ENCODE assay signal across 8 cellular contexts in genomic region chr19:1652471-1653299, GRCh38. TPM values are rescaled to one million over a fixed set of nuclear protein-coding genes. Genes with fewer than 3 reads are reported as not detected.
DNase-seq lines count a peak whose midpoint lies in the region; ATAC-seq and TF ChIP-seq lines count a peak whose summit lies in the region.

Gene TCF3, minus strand, starts transcription at chr19:1652615. Its CDS starts 2,367 bp downstream, at chr19:1650248.

- no peak for TF ChIP-seq RAD21 in Ishikawa (IDR thresholded peaks at IDR 0.05; ENCODE audit: low read depth)

- H3F3A ChIP-seq in PC-3 (ENCODE audit: low read length, unreplicated experiment) = no peaks in the 10 kb centered on the region

- peak; percentile 88 for DNase-seq in DMS114 treated with DMSO at 0.1 percent for 48 hours (lab: John Stamatoyannopoulos, UW; ENCODE audit: unreplicated experiment)
- peak; percentile 96 for DNase-seq in PC-3
- peak; percentile 99 for DNase-seq in activated T-cell treated with anti-CD3 and anti-CD28 coated beads for 48 hours (ENCODE audit: low read depth)
- DNase-seq in epithelial cell of esophagus (ENCODE audit: low read depth) = peak; percentile 98
- DNase-seq in stimulated activated CD8-positive, alpha-beta memory T cell treated with anti-CD3 and anti-CD28 coated beads, Interleukin-4, amount 100 ng/mL, for 1 hour (ENCODE audit: low read depth in 2 of 2, low spot score in 1 of 2) = peak; percentile 94 to 98

- TF ChIP-seq CTCF in PC-3 (conservative IDR thresholded peaks at IDR 0.05; ENCODE audit: low read depth, low read length) (no peak), epithelial cell of esophagus (IDR thresholded peaks at IDR 0.05; ENCODE audit: insufficient read depth, low read depth, low read length, missing control alignments) (no peak)

- H4K20me1 ChIP-seq in PC-3 (ENCODE audit: low read length) = no peaks in the 10 kb centered on the region

- H3K4me2 ChIP-seq in PC-3 (ENCODE audit: low read length) = peak within 1 kb of the TSS; percentile 94

- H3K9ac ChIP-seq in PC-3 (ENCODE audit: low read length) = peak within 1 kb of the TSS; percentile 99

- H3K4me3 ChIP-seq in PC-3 (ENCODE audit: low read length) = peak within 1 kb of the TSS; percentile 80
- H3K4me3 ChIP-seq in epithelial cell of esophagus (ENCODE audit: low read length) = peak within 1 kb of the TSS; percentile 66
- H3K4me3 ChIP-seq in mononuclear cell (ENCODE audit: low read length) = peak within 1 kb of the TSS; percentile 63

- BruUV-seq in PC-3 (replicated peaks; lab: Mats Ljungman, UMichigan) = no TSS peak

- intact Hi-C loops in PC-3 (cut with micrococcal nuclease) = loop anchor here (5.0 to 10.0 kb wide), 2 partner anchors 45 to 108 kb away; partner anchors contain the start of gene UQCR11

- H3K27me3 ChIP-seq in PC-3 (ENCODE audit: low read length) (no peaks in the 10 kb centered on the region), mononuclear cell (ENCODE audit: insufficient read depth, low read length) (no peaks in the 10 kb centered on the region)

- H3K27ac ChIP-seq in PC-3 (ENCODE audit: low read length) = peak within 1 kb of the TSS; percentile 92

- no peaks in the 10 kb centered on the region for H3K9me2 ChIP-seq in PC-3 (replicated peaks; ENCODE audit: low read length)

- CTCF ChIA-PET in PC-3 (lab: Charles Lee) = no interaction called here

- 0 out of 2 replicates have a peak, but pooled peaks cover 5% of the 10 kb centered on the region for H3K36me3 ChIP-seq in PC-3 (ENCODE audit: low read depth, low read length)

- TF ChIP-seq EP300 in Ishikawa (IDR thresholded peaks at IDR 0.05; ENCODE audit: borderline replicate concordance) = peak; percentile 9; the same call in 1 of the 2 replicates

- ATAC-seq in GM21576 (IDR thresholded peaks at IDR 0.05; ENCODE audit: unreplicated experiment) (peak; percentile 58), PC-3 (peak; percentile 93)

- H3K4me1 ChIP-seq in PC-3 (ENCODE audit: insufficient read depth, low read length) (no peaks in the 10 kb centered on the region), mononuclear cell (ENCODE audit: insufficient read depth, low read length) (peaks cover 45% of the 10 kb centered on the region)

- POLR2A ChIA-PET in PC-3 (lab: Charles Lee; ENCODE audit: unreplicated experiment) = interaction anchor here (0.6 kb wide), 1 partner anchor 60 kb away, joined by 5 read pairs; the partner anchor contains the start of gene MBD3

- H3K79me2 ChIP-seq in PC-3 (ENCODE audit: low read length) = peaks cover 29% of the 10 kb centered on the region

- H3K9me3 ChIP-seq in PC-3 (ENCODE audit: low read length) = no peaks in the 10 kb centered on the region
- no peaks in the 10 kb centered on the region for H3K9me3 ChIP-seq in mononuclear cell (ENCODE audit: low read depth, low read length)

- peak within 1 kb of the TSS; percentile 95 for H2AFZ ChIP-seq in PC-3 (ENCODE audit: low read length)

TF ChIP-seq in Ishikawa, 13 proteins besides CTCF, POLR2A, EP300 and RAD21:
- TF ChIP-seq TEAD4 (IDR thresholded peaks at IDR 0.05) (no peak), USF1 (IDR thresholded peaks at IDR 0.05) (0 out of 2 replicates have a peak, but pooled peaks have one; percentile 24), ZBTB7A (IDR thresholded peaks at IDR 0.05; ENCODE audit: low read depth) (peak; percentile 96), TCF12 (IDR thresholded peaks at IDR 0.05; ENCODE audit: low read depth) (no peak), MAX (IDR thresholded peaks at IDR 0.05) (peak; percentile 48; the same call in 1 of the 2 replicates), EGR1 (IDR thresholded peaks at IDR 0.05) (peak; percentile 67), YY1 (IDR thresholded peaks at IDR 0.05; ENCODE audit: low read depth) (peak; percentile 35; the same call in 1 of the 2 replicates), TAF1 (IDR thresholded peaks at IDR 0.05; ENCODE audit: low read depth) (peak; percentile 91), REST (IDR thresholded peaks at IDR 0.05; ENCODE audit: low read depth) (no peak), CREB1 (IDR thresholded peaks at IDR 0.05; ENCODE audit: low read depth) (peak; percentile 96), CEBPB (IDR thresholded peaks at IDR 0.05) (peak; percentile 65; the same call in 1 of the 2 replicates), FOXM1 (IDR thresholded peaks at IDR 0.05; ENCODE audit: borderline replicate concordance, low read depth) (no peak), NFIC (IDR thresholded peaks at IDR 0.05) (no peak)

RNA-seq across cellular contexts. Expression of gene TCF3, which starts in this region (rescaled TPM):
- total RNA-seq in PC-3 (2014; rRNA removed) (147 and 196 TPM in 2 replicates), mononuclear cell (37.4 TPM)

Comparison
In these comparisons a context has a peak if more than half of its experiments do, and no peak if none do; other contexts are left out.
1. Peak in every context shown above with its lines: DNase-seq, ATAC-seq, H3K4me3 ChIP-seq and H3K27ac ChIP-seq.